In genomic region chr1:211068976-211069375, GRCh38 we compare ENCODE assay signal across 33 cellular contexts.
DNase-seq lines count a peak whose midpoint lies in the region; ATAC-seq and TF ChIP-seq lines count a peak whose summit lies in the region.
"Had no signal": no experiment of that assay in that cellular context is flagged by ENCODE, and none has a peak within 500 bp of the region (broad histone marks: within the 10 kb centered on the region; RNA-seq: fewer than 3 reads in every experiment).

No MANE protein-coding gene starts in this region.

- intact Hi-C loops in uterus (cut with DNase I; ENCODE audit: low total_unique reads), result no loop called here

- TF ChIP-seq CTCF in HFFc6 (IDR thresholded peaks at IDR 0.05), result no peak
- TF ChIP-seq CTCF in WTC11 (IDR thresholded peaks at IDR 0.05), result no peak
- TF ChIP-seq CTCF in uterus (IDR thresholded peaks at IDR 0.05), result no peak

- H3K27me3 Mint-ChIP-seq in HFFc6 (ENCODE audit: insufficient read depth), result no peaks in the 10 kb centered on the region
- H3K27me3 Mint-ChIP-seq in WTC11 (ENCODE audit: low read depth), result no peaks in the 10 kb centered on the region

- CTCF ChIA-PET in WTC11 (lab: Charles Lee), result interaction anchor here (0.5 kb wide), 1 partner anchor 513 kb away, joined by 3 read pairs; no protein-coding TSS in a partner anchor

- H3K27me3 ChIP-seq in uterus, result no peaks in the 10 kb centered on the region
- H3K27me3 ChIP-seq: cardiac muscle cell, colonic mucosa, tibial artery had no signal

- no peak overlapping the region for H3K27ac ChIP-seq in uterus
- H3K27ac ChIP-seq: cardiac muscle cell, colonic mucosa, lower lobe of right lung, tibial artery, VCaP had no signal

- TF ChIP-seq POLR2A in uterus (IDR thresholded peaks at IDR 0.05), result no peak

- H3K9me3 Mint-ChIP-seq in HFFc6 (no peaks in the 10 kb centered on the region), WTC11 (no peaks in the 10 kb centered on the region)
- H3K9me3 Mint-ChIP-seq: natural killer cell treated with Interleukin-12 subunit alpha and Interleukin-12 subunit beta and Interleukin-15 and Interleukin-18, amount 100 ng/mL, for 72 hours had no signal

- H3K4me3 Mint-ChIP-seq in HFFc6 (peak overlapping the region; percentile 71), WTC11 (no peak overlapping the region)
- H3K4me3 Mint-ChIP-seq: activated naive CD8-positive, alpha-beta T cell; natural killer cell treated with Interleukin-12 subunit alpha and Interleukin-12 subunit beta and Interleukin-15 and Interleukin-18, amount 100 ng/mL, for 72 hours had no signal

- ATAC-seq in WTC11 (peak; percentile 79), GM18867 (IDR thresholded peaks at IDR 0.05; ENCODE audit: unreplicated experiment) (no peak)
- ATAC-seq: lower lobe of right lung; mucosa of descending colon; natural killer cell treated with Interleukin-12 subunit alpha and Interleukin-12 subunit beta and Interleukin-15 and Interleukin-18, amount 100 ng/mL, for 72 hours had no signal

- no peaks in the 10 kb centered on the region for H3K4me1 ChIP-seq in uterus
- H3K4me1 ChIP-seq: Caco-2, colonic mucosa, lower lobe of right lung, tibial artery had no signal

- POLR2A ChIA-PET in WTC11 (lab: Charles Lee), result no interaction called here

- peak overlapping the region; percentile 71 for H3K27ac Mint-ChIP-seq in HFFc6
- no peak overlapping the region; the same call in 1 of the 2 replicates for H3K27ac Mint-ChIP-seq in WTC11
- H3K27ac Mint-ChIP-seq: activated naive CD8-positive, alpha-beta T cell; natural killer cell treated with Interleukin-12 subunit alpha and Interleukin-12 subunit beta and Interleukin-15 and Interleukin-18, amount 100 ng/mL, for 72 hours had no signal

- peak; percentile 22 for DNase-seq in HFFc6
- no peak for DNase-seq in WTC11 (ENCODE audit: low spot score)
- peak; percentile 93 for DNase-seq in islet precursor cell
- DNase-seq in uterus, result no peak
- no peak for DNase-seq in dermis blood vessel endothelial cell
- no peak for DNase-seq in RPMI8226
- DNase-seq: activated CD4-positive, alpha-beta T cell treated with anti-CD3 and anti-CD28 coated beads for 48 hours; activated effector memory CD4-positive, alpha-beta T cell treated with Interleukin-2 at 50 U/mL for 16 hours; activated T-cell treated with anti-CD3 and anti-CD28 coated beads, Interleukin-2, amount 50 U/mL, for 1 hour; aorta; C1 segment of cervical spinal cord; colonic mucosa; effector memory CD4-positive, alpha-beta T cell; head of caudate nucleus; KG1; lower lobe of right lung; mucosa of descending colon; NCI-H1417; NCI-H2029 treated with DMSO at 0.1 percent for 48 hours; NCI-H2227 treated with DMSO at 0.1 percent for 48 hours; NCI-H526; NK-92 treated with Interleukin-12 subunit alpha and Interleukin-12 subunit beta, amount 100 ng/mL, for 24 hours; SHP77 treated with DMSO at 0.1 percent for 48 hours; stimulated activated CD4-positive, alpha-beta T cell treated with anti-CD3 and anti-CD28 coated beads, Interleukin-15, amount 100 ng/mL, for 24 hours; stimulated activated CD4-positive, alpha-beta T cell treated with anti-CD3 and anti-CD28 coated beads, Interleukin-4, amount 100 ng/mL, for 4 hours; T-helper 9 cell; tibial artery had no signal

- H3K4me1 Mint-ChIP-seq in HFFc6 (ENCODE audit: low read depth) (peaks cover 30% of the 10 kb centered on the region), WTC11 (0 out of 2 replicates have a peak, but pooled peaks cover 6% of the 10 kb centered on the region)

- H3K36me3 Mint-ChIP-seq in HFFc6 (ENCODE audit: low read depth) (no peaks in the 10 kb centered on the region), WTC11 (no peaks in the 10 kb centered on the region)
- H3K36me3 Mint-ChIP-seq: activated naive CD8-positive, alpha-beta T cell; natural killer cell treated with Interleukin-12 subunit alpha and Interleukin-12 subunit beta and Interleukin-15 and Interleukin-18, amount 100 ng/mL, for 72 hours had no signal

- no peak overlapping the region for H3K4me3 ChIP-seq in uterus
- H3K4me3 ChIP-seq: cardiac muscle cell, colonic mucosa, lower lobe of right lung, mucosa of descending colon, tibial artery had no signal

- no peaks in the 10 kb centered on the region for H3K36me3 ChIP-seq in uterus
- H3K36me3 ChIP-seq: cardiac muscle cell, colonic mucosa, lower lobe of right lung, tibial artery had no signal

- H3K9me3 ChIP-seq in uterus, result no peaks in the 10 kb centered on the region
- H3K9me3 ChIP-seq: Caco-2, colonic mucosa, lower lobe of right lung, mucosa of descending colon, tibial artery had no signal

TF ChIP-seq in WTC11, 78 proteins besides CTCF, POLR2A, EP300 and RAD21:
- TF ChIP-seq ERG (CRISPR knock-in tag; IDR thresholded peaks at IDR 0.05), result no peak
- TF ChIP-seq, protein P1, sequence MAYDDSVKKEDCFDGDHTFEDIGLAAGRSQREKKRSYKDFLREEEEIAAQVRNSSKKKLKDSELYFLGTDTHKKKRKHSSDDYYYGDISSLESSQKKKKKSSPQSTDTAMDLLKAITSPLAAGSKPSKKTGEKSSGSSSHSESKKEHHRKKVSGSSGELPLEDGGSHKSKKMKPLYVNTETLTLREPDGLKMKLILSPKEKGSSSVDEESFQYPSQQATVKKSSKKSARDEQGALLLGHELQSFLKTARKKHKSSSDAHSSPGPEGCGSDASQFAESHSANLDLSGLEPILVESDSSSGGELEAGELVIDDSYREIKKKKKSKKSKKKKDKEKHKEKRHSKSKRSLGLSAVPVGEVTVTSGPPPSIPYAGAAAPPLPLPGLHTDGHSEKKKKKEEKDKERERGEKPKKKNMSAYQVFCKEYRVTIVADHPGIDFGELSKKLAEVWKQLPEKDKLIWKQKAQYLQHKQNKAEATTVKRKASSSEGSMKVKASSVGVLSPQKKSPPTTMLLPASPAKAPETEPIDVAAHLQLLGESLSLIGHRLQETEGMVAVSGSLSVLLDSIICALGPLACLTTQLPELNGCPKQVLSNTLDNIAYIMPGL (CRISPR knock-in tag; IDR thresholded peaks at IDR 0.05), result no peak
- TF ChIP-seq ZNF138 (CRISPR knock-in tag; conservative IDR thresholded peaks at IDR 0.05), result no peak
- no peak for TF ChIP-seq NR1H2 (CRISPR knock-in tag; IDR thresholded peaks at IDR 0.05)
- TF ChIP-seq ZBTB21 (CRISPR knock-in tag; IDR thresholded peaks at IDR 0.05; ENCODE audit: borderline replicate concordance), result no peak
- TF ChIP-seq, protein P2, sequence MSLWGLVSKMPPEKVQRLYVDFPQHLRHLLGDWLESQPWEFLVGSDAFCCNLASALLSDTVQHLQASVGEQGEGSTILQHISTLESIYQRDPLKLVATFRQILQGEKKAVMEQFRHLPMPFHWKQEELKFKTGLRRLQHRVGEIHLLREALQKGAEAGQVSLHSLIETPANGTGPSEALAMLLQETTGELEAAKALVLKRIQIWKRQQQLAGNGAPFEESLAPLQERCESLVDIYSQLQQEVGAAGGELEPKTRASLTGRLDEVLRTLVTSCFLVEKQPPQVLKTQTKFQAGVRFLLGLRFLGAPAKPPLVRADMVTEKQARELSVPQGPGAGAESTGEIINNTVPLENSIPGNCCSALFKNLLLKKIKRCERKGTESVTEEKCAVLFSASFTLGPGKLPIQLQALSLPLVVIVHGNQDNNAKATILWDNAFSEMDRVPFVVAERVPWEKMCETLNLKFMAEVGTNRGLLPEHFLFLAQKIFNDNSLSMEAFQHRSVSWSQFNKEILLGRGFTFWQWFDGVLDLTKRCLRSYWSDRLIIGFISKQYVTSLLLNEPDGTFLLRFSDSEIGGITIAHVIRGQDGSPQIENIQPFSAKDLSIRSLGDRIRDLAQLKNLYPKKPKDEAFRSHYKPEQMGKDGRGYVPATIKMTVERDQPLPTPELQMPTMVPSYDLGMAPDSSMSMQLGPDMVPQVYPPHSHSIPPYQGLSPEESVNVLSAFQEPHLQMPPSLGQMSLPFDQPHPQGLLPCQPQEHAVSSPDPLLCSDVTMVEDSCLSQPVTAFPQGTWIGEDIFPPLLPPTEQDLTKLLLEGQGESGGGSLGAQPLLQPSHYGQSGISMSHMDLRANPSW (CRISPR knock-in tag; conservative IDR thresholded peaks at IDR 0.05; ENCODE audit: low read depth), result no peak
- no peak for TF ChIP-seq TCF7 (CRISPR knock-in tag; IDR thresholded peaks at IDR 0.05; ENCODE audit: low read depth)
- TF ChIP-seq ZNF317 (CRISPR knock-in tag; IDR thresholded peaks at IDR 0.05; ENCODE audit: borderline replicate concordance, low read depth), result no peak
- no peak for TF ChIP-seq ESRRA (CRISPR knock-in tag; IDR thresholded peaks at IDR 0.05; ENCODE audit: borderline replicate concordance)
- no peak for TF ChIP-seq ZNF396 (CRISPR knock-in tag; IDR thresholded peaks at IDR 0.05; ENCODE audit: borderline replicate concordance)
- TF ChIP-seq RORB (CRISPR knock-in tag; IDR thresholded peaks at IDR 0.05), result no peak
- TF ChIP-seq TEAD1 (CRISPR knock-in tag; IDR thresholded peaks at IDR 0.05), result no peak
- TF ChIP-seq MYBL2 (CRISPR knock-in tag; IDR thresholded peaks at IDR 0.05), result no peak
- TF ChIP-seq JAZF1 (CRISPR knock-in tag; IDR thresholded peaks at IDR 0.05), result no peak
- TF ChIP-seq ZNF263 (CRISPR knock-in tag; IDR thresholded peaks at IDR 0.05; ENCODE audit: low read depth), result no peak

Comparison
In these comparisons a context has a peak if more than half of its experiments do, and no peak if none do; other contexts are left out.
1. DNase-seq: peak in HFFc6 (single experiment) and islet precursor cell (single experiment); none in WTC11 (single experiment), uterus (0 of 2), dermis blood vessel endothelial cell (single experiment) and RPMI8226 (single experiment).